7 cellular contexts compared by ENCODE assay signal in genomic region chrX:124084417-124084816, GRCh38.
A peak's percentile ranks its signal among the peaks of the same experiment; 100 is the strongest.
DNase-seq lines count a peak whose midpoint lies in the region; ATAC-seq, FAIRE-seq and TF ChIP-seq lines count a peak whose summit lies in the region.
"Not testable (repeated sequence)": the region's sequence is repeated elsewhere in the genome, so short reads cannot be mapped to it uniquely, and the experiment has no call there.

No MANE protein-coding gene starts in this region.

- H3K9me3 ChIP-seq in CD4-positive, alpha-beta T cell (ENCODE audit: control insufficient read depth, low read length); endothelial cell of umbilical vein (replicated peaks; ENCODE audit: control insufficient read depth, insufficient read depth, low read length): not testable (repeated sequence)

- BruUV-seq in endothelial cell of umbilical vein (replicated peaks; lab: Mats Ljungman, UMichigan) = not testable (repeated sequence)

- H3K4me1 Mint-ChIP-seq in CD4-positive, alpha-beta T cell (ENCODE audit: low read depth) = peaks cover 30% of the 10 kb centered on the region
- peaks cover 21 to 42% (median 34%) of the 10 kb centered on the region in 3 donors for H3K4me1 Mint-ChIP-seq in T-cell
- H3K4me1 Mint-ChIP-seq in activated CD4-positive, alpha-beta memory T cell treated with anti-CD3 and anti-CD28 coated beads, Interleukin-2, amount 10 ng/mL, durations not matched to agents 7 days and 5 days = peaks cover 32% of the 10 kb centered on the region
- peaks cover 32% of the 10 kb centered on the region for H3K4me1 Mint-ChIP-seq in activated naive CD4-positive, alpha-beta T cell treated with anti-CD3 and anti-CD28 coated beads, Interleukin-2, amount 50 U/mL, for 24 hours
- H3K4me1 Mint-ChIP-seq in activated naive CD8-positive, alpha-beta T cell treated with anti-CD3 and anti-CD28 coated beads for 36 hours = peaks cover 22% of the 10 kb centered on the region

- intact Hi-C loops in CD4-positive, alpha-beta T cell (cut with DNase I, micrococcal nuclease); endothelial cell of umbilical vein (cut with micrococcal nuclease): not testable (repeated sequence)

- CTCF ChIA-PET in CD4-positive, alpha-beta T cell (lab: Charles Lee); activated CD4-positive, alpha-beta memory T cell treated with anti-CD3 and anti-CD28 coated beads, Interleukin-2, amount 10 ng/mL, durations not matched to agents 7 days and 5 days (lab: Charles Lee); endothelial cell of umbilical vein (lab: Charles Lee): not testable (repeated sequence)
- CTCF ChIA-PET in T-cell (lab: Charles Lee) = interaction anchor here in 1 of 2 donors (0.6 kb wide), 1 partner anchor 447 kb away, joined by 4 read pairs; no protein-coding TSS in a partner anchor

- not testable (repeated sequence) for H3K4me2 ChIP-seq in endothelial cell of umbilical vein (ENCODE audit: insufficient read depth, low read length)

- H3K27ac Mint-ChIP-seq in CD4-positive, alpha-beta T cell = peak overlapping the region; percentile 92
- peak overlapping the region; percentile 84 to 86 for H3K27ac Mint-ChIP-seq in T-cell
- peak overlapping the region; percentile 58 for H3K27ac Mint-ChIP-seq in activated CD4-positive, alpha-beta memory T cell treated with anti-CD3 and anti-CD28 coated beads, Interleukin-2, amount 10 ng/mL, durations not matched to agents 7 days and 5 days
- peak overlapping the region; percentile 41 for H3K27ac Mint-ChIP-seq in activated naive CD4-positive, alpha-beta T cell treated with anti-CD3 and anti-CD28 coated beads, Interleukin-2, amount 50 U/mL, for 24 hours
- H3K27ac Mint-ChIP-seq in activated naive CD8-positive, alpha-beta T cell treated with anti-CD3 and anti-CD28 coated beads for 36 hours = peak overlapping the region; percentile 56

- not testable (repeated sequence) for H3K9me1 ChIP-seq in endothelial cell of umbilical vein (replicated peaks; ENCODE audit: control insufficient read depth, extremely low read depth, insufficient read depth, low read length)

- not testable (repeated sequence) for DNase-seq in CD4-positive, alpha-beta T cell; T-cell; activated CD4-positive, alpha-beta memory T cell treated with anti-CD3 and anti-CD28 coated beads, Interleukin-2, amount 10 ng/mL, durations not matched to agents 7 days and 5 days; activated naive CD8-positive, alpha-beta T cell treated with anti-CD3 and anti-CD28 coated beads for 36 hours; endothelial cell of umbilical vein (ENCODE audit: low read depth, low spot score); left lobe of liver (ENCODE audit: low spot score)

- H2AFZ ChIP-seq in endothelial cell of umbilical vein (ENCODE audit: low read depth, low read length) = not testable (repeated sequence)

- not testable (repeated sequence) for H3K4me1 ChIP-seq in endothelial cell of umbilical vein (ENCODE audit: control insufficient read depth, extremely low read depth, insufficient read depth, low read length)

- not testable (repeated sequence) for TF ChIP-seq POLR2A in endothelial cell of umbilical vein (IDR thresholded peaks at IDR 0.05; ENCODE audit: low read depth, low read length)

- FAIRE-seq in endothelial cell of umbilical vein (lab: Jason Lieb, UNC) = peak; percentile 55

- H3K27me3 Mint-ChIP-seq in CD4-positive, alpha-beta T cell; T-cell; activated CD4-positive, alpha-beta memory T cell treated with anti-CD3 and anti-CD28 coated beads, Interleukin-2, amount 10 ng/mL, durations not matched to agents 7 days and 5 days; activated naive CD4-positive, alpha-beta T cell treated with anti-CD3 and anti-CD28 coated beads, Interleukin-2, amount 50 U/mL, for 24 hours; activated naive CD8-positive, alpha-beta T cell treated with anti-CD3 and anti-CD28 coated beads for 36 hours: not testable (repeated sequence)

- not testable (repeated sequence) for H3K4me3 ChIP-seq in endothelial cell of umbilical vein (replicated peaks in 1 of 3; ENCODE audit: insufficient read depth in 1 of 3, low read depth in 1 of 3, low read length in 3 of 3)

- not testable (repeated sequence) for TF ChIP-seq CTCF in CD4-positive, alpha-beta T cell (IDR thresholded peaks at IDR 0.05); endothelial cell of umbilical vein (IDR thresholded peaks at IDR 0.05; ENCODE audit: extremely low read depth in 1 of 2, insufficient read depth in 1 of 2, low read depth in 1 of 2, low read length in 2 of 2)

- not testable (repeated sequence) for H3K27me3 ChIP-seq in CD4-positive, alpha-beta T cell (ENCODE audit: control insufficient read depth, insufficient read depth, low read length); endothelial cell of umbilical vein (ENCODE audit: control insufficient read depth in 2 of 2, insufficient read depth in 2 of 2, low read length in 2 of 2)

- not testable (repeated sequence) for H3K36me3 ChIP-seq in endothelial cell of umbilical vein (ENCODE audit: control insufficient read depth in 2 of 2, extremely low read depth in 1 of 2, insufficient read depth in 2 of 2, low read length in 2 of 2)

- H4K20me1 ChIP-seq in endothelial cell of umbilical vein (replicated peaks; ENCODE audit: control insufficient read depth, extremely low read depth, insufficient read depth, low read length) = not testable (repeated sequence)

- not testable (repeated sequence) for H3K79me2 ChIP-seq in endothelial cell of umbilical vein (ENCODE audit: control insufficient read depth, insufficient read depth, low read length)

- H3K9me3 Mint-ChIP-seq in CD4-positive, alpha-beta T cell; T-cell; activated CD4-positive, alpha-beta memory T cell treated with anti-CD3 and anti-CD28 coated beads, Interleukin-2, amount 10 ng/mL, durations not matched to agents 7 days and 5 days; activated naive CD4-positive, alpha-beta T cell treated with anti-CD3 and anti-CD28 coated beads, Interleukin-2, amount 50 U/mL, for 24 hours; activated naive CD8-positive, alpha-beta T cell treated with anti-CD3 and anti-CD28 coated beads for 36 hours: not testable (repeated sequence)

- H3K36me3 Mint-ChIP-seq in CD4-positive, alpha-beta T cell (ENCODE audit: low read depth) = peaks cover 86% of the 10 kb centered on the region
- H3K36me3 Mint-ChIP-seq in T-cell = peaks cover 32% of the 10 kb centered on the region
- H3K36me3 Mint-ChIP-seq in activated CD4-positive, alpha-beta memory T cell treated with anti-CD3 and anti-CD28 coated beads, Interleukin-2, amount 10 ng/mL, durations not matched to agents 7 days and 5 days (ENCODE audit: low read depth) = peaks cover 46% of the 10 kb centered on the region
- H3K36me3 Mint-ChIP-seq in activated naive CD4-positive, alpha-beta T cell treated with anti-CD3 and anti-CD28 coated beads, Interleukin-2, amount 50 U/mL, for 24 hours = peaks cover 15% of the 10 kb centered on the region
- peaks cover 26% of the 10 kb centered on the region for H3K36me3 Mint-ChIP-seq in activated naive CD8-positive, alpha-beta T cell treated with anti-CD3 and anti-CD28 coated beads for 36 hours

- not testable (repeated sequence) for H3K27ac ChIP-seq in CD4-positive, alpha-beta T cell (ENCODE audit: low read depth, low read length); endothelial cell of umbilical vein (ENCODE audit: insufficient read depth, low read depth, low read length)

- H3K4me3 Mint-ChIP-seq in CD4-positive, alpha-beta T cell; T-cell; activated CD4-positive, alpha-beta memory T cell treated with anti-CD3 and anti-CD28 coated beads, Interleukin-2, amount 10 ng/mL, durations not matched to agents 7 days and 5 days; activated naive CD4-positive, alpha-beta T cell treated with anti-CD3 and anti-CD28 coated beads, Interleukin-2, amount 50 U/mL, for 24 hours; activated naive CD8-positive, alpha-beta T cell treated with anti-CD3 and anti-CD28 coated beads for 36 hours: not testable (repeated sequence)

- not testable (repeated sequence) for H3K9ac ChIP-seq in endothelial cell of umbilical vein (replicated peaks; ENCODE audit: extremely low read depth, insufficient read depth, low read length)

- dilution Hi-C loops in endothelial cell of umbilical vein (cut with MboI; ENCODE audit: extremely low pct_ligation_motif_present, low sequenced_read_pairs) = not testable (repeated sequence)

- POLR2A ChIA-PET in CD4-positive, alpha-beta T cell (lab: Charles Lee); activated CD4-positive, alpha-beta memory T cell treated with anti-CD3 and anti-CD28 coated beads, Interleukin-2, amount 10 ng/mL, durations not matched to agents 7 days and 5 days (lab: Charles Lee); endothelial cell of umbilical vein (lab: Charles Lee): not testable (repeated sequence)
- POLR2A ChIA-PET in T-cell (lab: Charles Lee) = interaction anchor here in 1 of 2 donors (0.5 to 0.6 kb wide), 2 partner anchors 122 to 247 kb away, joined by 3 to 4 read pairs; no protein-coding TSS in a partner anchor

- ATAC-seq in CD4-positive, alpha-beta T cell (ENCODE audit: poor library complexity); T-cell (replicated peaks in 1 of 4): not testable (repeated sequence)
- ATAC-seq in left lobe of liver = peak; percentile 68

Comparison
In these comparisons a context has a peak if more than half of its experiments do, and no peak if none do; other contexts are left out.
1. H3K27ac Mint-ChIP-seq: peak in every context shown above with its lines; median percentile 92 in CD4-positive, alpha-beta T cell; 85 in T-cell; 58 in activated CD4-positive, alpha-beta memory T cell treated with anti-CD3 and anti-CD28 coated beads, Interleukin-2, amount 10 ng/mL, durations not matched to agents 7 days and 5 days; 56 in activated naive CD8-positive, alpha-beta T cell treated with anti-CD3 and anti-CD28 coated beads for 36 hours; 41 in activated naive CD4-positive, alpha-beta T cell treated with anti-CD3 and anti-CD28 coated beads, Interleukin-2, amount 50 U/mL, for 24 hours.